Comparison of ENCODE assay signal across 20 cellular contexts in the genomic region with DNA sequence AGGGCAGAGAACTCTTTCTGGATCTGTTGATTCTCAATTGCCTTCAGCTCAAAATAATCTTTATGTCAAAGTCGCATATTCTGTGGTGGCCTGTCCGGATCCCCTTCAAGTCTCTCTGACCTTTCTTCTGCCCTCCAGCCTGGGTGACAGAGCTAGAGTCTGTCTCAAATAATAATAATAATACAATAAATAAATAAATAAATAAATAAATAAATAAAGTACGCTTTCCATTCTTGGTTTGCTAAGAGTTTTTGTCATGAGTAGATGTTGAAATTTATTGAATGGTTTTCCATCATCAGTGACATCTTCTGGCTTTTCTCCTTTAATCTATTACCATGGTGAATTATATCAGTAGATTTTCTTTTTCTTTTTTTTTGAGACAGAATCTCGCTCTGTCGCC. TPM values are rescaled to one million over a fixed set of nuclear protein-coding genes. Genes with fewer than 3 reads are reported as not detected.
A peak's percentile ranks its signal among the peaks of the same experiment; 100 is the strongest.
DNase-seq lines count a peak whose midpoint lies in the region; ATAC-seq, FAIRE-seq and TF ChIP-seq lines count a peak whose summit lies in the region.
"Had no signal": no experiment of that assay in that cellular context is flagged by ENCODE, and none has a peak within 500 bp of the region (broad histone marks: within the 10 kb centered on the region; RNA-seq: fewer than 3 reads in every experiment).

No MANE protein-coding gene starts in this region.

- no peak overlapping the region for H3K18ac ChIP-seq in mesendoderm (ENCODE audit: low read length)

- ATAC-seq in A549 (no peak), HG03135 (IDR thresholded peaks at IDR 0.05; ENCODE audit: unreplicated experiment) (no peak)

- H2AK5ac ChIP-seq in mesendoderm (ENCODE audit: low read length) = no peak overlapping the region

- peak overlapping the region; percentile 29 for H3K4ac ChIP-seq in mesendoderm (ENCODE audit: low read depth, low read length)

- no peak overlapping the region for H4K8ac ChIP-seq in mesendoderm (ENCODE audit: low read depth, low read length)

- 0 out of 3 replicates have a peak, but pooled peaks cover 3% of the 10 kb centered on the region for H3K9me3 ChIP-seq in A549
- H3K9me3 ChIP-seq in HEK293 (ENCODE audit: control insufficient read depth, insufficient read depth, low read depth, low read length) = no peaks in the 10 kb centered on the region
- H3K9me3 ChIP-seq in Peyer's patch = no peaks in the 10 kb centered on the region
- H3K9me3 ChIP-seq: BE2C, BLaER1 had no signal

- no peak overlapping the region for H3K4me3 ChIP-seq in A549
- no peak overlapping the region for H3K4me3 ChIP-seq in HEK293 (ENCODE audit: low read depth, low read length)
- no peak overlapping the region for H3K4me3 ChIP-seq in mesendoderm (ENCODE audit: low read length)
- no peak overlapping the region for H3K4me3 ChIP-seq in Peyer's patch
- H3K4me3 ChIP-seq: BLaER1 had no signal

- H3K27me3 ChIP-seq in mesendoderm (ENCODE audit: insufficient read depth, low read length, poor library complexity) = no peaks in the 10 kb centered on the region
- H3K27me3 ChIP-seq in Peyer's patch = no peaks in the 10 kb centered on the region
- H3K27me3 ChIP-seq: BE2C, BLaER1 had no signal

- no peak overlapping the region for H3K56ac ChIP-seq in mesendoderm (ENCODE audit: low read length)

- H3K79me1 ChIP-seq in mesendoderm (ENCODE audit: low read length) = no peaks in the 10 kb centered on the region

- 88% methylated on average over 5 of the region's 5 CpGs for WGBS in A549 (ENCODE audit: missing lambda C conversion rate)
- WGBS in mesendoderm (ENCODE audit: extremely low coverage, insufficient coverage, low lambda C conversion rate) = no CpG with 5 or more reads among the region's 5 CpGs

- TF ChIP-seq RAD21 in A549 (conservative IDR thresholded peaks at IDR 0.05 in 1 of 2, IDR thresholded peaks at IDR 0.05 in 1 of 2) = no peak

- CTCF ChIA-PET in A549 (lab: Yijun Ruan, JAX) (interaction anchor here (1.3 kb wide), 1 partner anchor 13 kb away, joined by 3 read pairs; no protein-coding TSS in a partner anchor), HEK293 (lab: Yijun Ruan, JAX) (no interaction called here)

- FAIRE-seq in A549 (lab: Jason Lieb, UNC) = no peak
- FAIRE-seq: G401.6, GM12891, GM19239 had no signal

- H2BK120ac ChIP-seq in mesendoderm (ENCODE audit: low read depth, low read length) = no peak overlapping the region

- TF ChIP-seq CTCF in A549 (IDR thresholded peaks at IDR 0.05) (no peak), HEK293 (tag by site-specific recombination; IDR thresholded peaks at IDR 0.05) (no peak), Peyer's patch (IDR thresholded peaks at IDR 0.05) (no peak)

- DNase-seq in A549 (ENCODE audit: low read depth in 1 of 2, low spot score in 1 of 2) (no peak), mesendoderm (no peak), Peyer's patch (no peak)
- DNase-seq: ACHN; BE2C; C1 segment of cervical spinal cord; CD4-positive, alpha-beta memory T cell; CD4-positive, CD25-positive, alpha-beta regulatory T cell; CD8-positive, alpha-beta memory T cell; COR-L47; DMS 273 treated with DMSO at 0.1 percent for 48 hours; DMS79 treated with DMSO at 0.1 percent for 48 hours; GF-D8 had no signal

- POLR2A ChIA-PET in A549 (lab: Yijun Ruan, JAX) (no interaction called here), HEK293 (lab: Yijun Ruan, JAX) (no interaction called here)

- H3K4me1 ChIP-seq in A549 (no peaks in the 10 kb centered on the region), HEK293 (ENCODE audit: control insufficient read depth, insufficient read depth, low read length) (no peaks in the 10 kb centered on the region), mesendoderm (ENCODE audit: control insufficient read depth, low read depth, low read length) (no peaks in the 10 kb centered on the region), Peyer's patch (no peaks in the 10 kb centered on the region)
- H3K4me1 ChIP-seq: BE2C had no signal

- H4K5ac ChIP-seq in mesendoderm (ENCODE audit: low read length) = no peak overlapping the region

- no peaks in the 10 kb centered on the region for H3K79me2 ChIP-seq in mesendoderm (ENCODE audit: control insufficient read depth, insufficient read depth, low read length)

- H2BK15ac ChIP-seq in mesendoderm (replicated peaks; ENCODE audit: low read depth) = no peak overlapping the region

- H3K27ac ChIP-seq in A549 (no peak overlapping the region), HEK293 (ENCODE audit: extremely low read depth, low read depth, low read length) (no peak overlapping the region), mesendoderm (ENCODE audit: low read depth, low read length) (no peak overlapping the region), Peyer's patch (no peak overlapping the region)
- H3K27ac ChIP-seq: 22Rv1, BLaER1 had no signal

- peaks cover under 1 to 7% of the 10 kb centered on the region in 2 experiments; a peak in 2 of 3 replicates for H3K36me3 ChIP-seq in HEK293 (ENCODE audit: control insufficient read depth in 2 of 2, insufficient read depth in 1 of 2, low read length in 2 of 2)
- H3K36me3 ChIP-seq in mesendoderm (ENCODE audit: control insufficient read depth, insufficient read depth, low read length) = no peaks in the 10 kb centered on the region
- no peaks in the 10 kb centered on the region for H3K36me3 ChIP-seq in Peyer's patch
- H3K36me3 ChIP-seq: BE2C had no signal

- no peak for TF ChIP-seq POLR2A in A549 (IDR thresholded peaks at IDR 0.05; ENCODE audit: low read length)
- no peak for TF ChIP-seq POLR2A in Peyer's patch (IDR thresholded peaks at IDR 0.05)

- no peak overlapping the region for H2BK5ac ChIP-seq in mesendoderm (ENCODE audit: low read length)

- TF ChIP-seq EP300 in A549 (IDR thresholded peaks at IDR 0.05) = no peak

- H3K4me2 ChIP-seq in A549 = no peak overlapping the region
- no peak overlapping the region for H3K4me2 ChIP-seq in mesendoderm (ENCODE audit: low read length)
- H3K4me2 ChIP-seq: BLaER1 had no signal

- no peak overlapping the region for H3K23ac ChIP-seq in mesendoderm (ENCODE audit: low read length)

- H3K9ac ChIP-seq in mesendoderm (ENCODE audit: low read length) = no peak overlapping the region
- H3K9ac ChIP-seq: BLaER1 had no signal

TF ChIP-seq in A549, 52 proteins besides CTCF, POLR2A, EP300 and RAD21:
- no peak for TF ChIP-seq CHD2 (IDR thresholded peaks at IDR 0.05; ENCODE audit: low read length, partially characterized antibody)
- TF ChIP-seq ZC3H11A (IDR thresholded peaks at IDR 0.05) = peak; percentile 30; the same call in 1 of the 2 replicates

TF ChIP-seq in HEK293, 187 proteins besides CTCF, POLR2A, EP300 and RAD21 (continues in another document):
- TF ChIP-seq ZNF514 (tag by site-specific recombination; IDR thresholded peaks at IDR 0.05) = no peak
- TF ChIP-seq ZNF623 (tag by site-specific recombination; IDR thresholded peaks at IDR 0.05) = peak; percentile 67
- 0 out of 2 replicates have a peak, but pooled peaks have one; percentile 21 for TF ChIP-seq ZNF664 (tag by site-specific recombination; IDR thresholded peaks at IDR 0.05)
- TF ChIP-seq ZXDB (tag by site-specific recombination; IDR thresholded peaks at IDR 0.05) = 0 out of 2 replicates have a peak, but pooled peaks have one; percentile 17
- no peak for TF ChIP-seq YY1 (tag by site-specific recombination; IDR thresholded peaks at IDR 0.05)
- no peak for TF ChIP-seq ZNF132 (tag by site-specific recombination; IDR thresholded peaks at IDR 0.05; ENCODE audit: borderline replicate concordance)
- peak; percentile 27; the same call in 1 of the 2 replicates for TF ChIP-seq ZNF629 (tag by site-specific recombination; IDR thresholded peaks at IDR 0.05)
- TF ChIP-seq ZNF302 (tag by site-specific recombination; IDR thresholded peaks at IDR 0.05; ENCODE audit: low read depth) = no peak
- no peak for TF ChIP-seq ZNF549 (tag by site-specific recombination; IDR thresholded peaks at IDR 0.05)
- 0 out of 2 replicates have a peak, but pooled peaks have one; percentile 38 for TF ChIP-seq ZNF266 (tag by site-specific recombination; IDR thresholded peaks at IDR 0.05; ENCODE audit: low read depth)
- TF ChIP-seq ZNF394 (tag by site-specific recombination; IDR thresholded peaks at IDR 0.05; ENCODE audit: borderline replicate concordance) = peak; percentile 85; the same call in 1 of the 2 replicates
- no peak for TF ChIP-seq HOXC10 (CRISPR knock-in tag; IDR thresholded peaks at IDR 0.05)
- TF ChIP-seq SP3 (tag by site-specific recombination; IDR thresholded peaks at IDR 0.05) = no peak

RNA-seq across cellular contexts. Expression of a gene that starts 30.7 kb away (rescaled TPM):
- polyA plus RNA-seq in A549 (2011; rRNA removed) (193 and 217 TPM in 2 replicates), A549 (2017; fragmentation: RNase III; extraction: RNeasy Plus Mini Kit Qiagen cat#74134 plus additional on column Dnase treatment) (44.2 to 51.0 TPM (median 49.0 TPM) in 3 replicates)
- 48.0 and 74.2 TPM in 2 replicates for polyA plus RNA-seq in A549 (2012; cell fraction: cytosol; rRNA removed)
- polyA plus RNA-seq in A549 (2012; cell fraction: nucleus; rRNA removed) = 61.4 and 108 TPM in 2 replicates
- 94.7 and 114 TPM in 2 replicates for polyA minus RNA-seq in A549 (2011; rRNA and poly(A)+ RNA removed)
- polyA plus RNA-seq in mesendoderm (2013, experiment 1 of 2) = 16.0 TPM
- 17.5 TPM for polyA plus RNA-seq in mesendoderm (2013, experiment 2 of 2)
- total RNA-seq in Peyer's patch = 10 to 100 TPM; 26.4 to 96.8 (median 61.2) TPM

RNA-seq across cellular contexts. Expression of a gene that starts 33.9 kb away (rescaled TPM):
- polyA plus RNA-seq in A549 (2011; rRNA removed) = 317 and 446 TPM in 2 replicates
- 250 and 287 TPM in 2 replicates for polyA plus RNA-seq in A549 (2012; cell fraction: cytosol; rRNA removed)
- 60.2 and 107 TPM in 2 replicates for polyA plus RNA-seq in A549 (2012; cell fraction: nucleus; rRNA removed)
- 364 to 374 TPM (median 372 TPM) in 3 replicates for polyA plus RNA-seq in A549 (2017; fragmentation: RNase III; extraction: RNeasy Plus Mini Kit Qiagen cat#74134 plus additional on column Dnase treatment)
- 68.9 and 96.2 TPM in 2 replicates for polyA minus RNA-seq in A549 (2011; rRNA and poly(A)+ RNA removed)
- polyA plus RNA-seq in mesendoderm (2013, experiment 1 of 2) = 277 TPM
- 273 TPM for polyA plus RNA-seq in mesendoderm (2013, experiment 2 of 2)
- 10 to 100 TPM; 48.2 to 85.8 (median 73.5) TPM for total RNA-seq in Peyer's patch

RNA-seq across cellular contexts. Expression of a gene that starts 54.8 kb away (rescaled TPM):
- polyA plus RNA-seq in A549 (2011; rRNA removed) (3.2 and 3.4 TPM in 2 replicates), A549 (2017; fragmentation: RNase III; extraction: RNeasy Plus Mini Kit Qiagen cat#74134 plus additional on column Dnase treatment) (0.75 to 1.8 TPM (median 1.0 TPM) in 3 replicates)
- 0.87 and 1.0 TPM in 2 replicates for polyA plus RNA-seq in A549 (2012; cell fraction: cytosol; rRNA removed)
- 0.83 and 1.5 TPM in 2 replicates for polyA plus RNA-seq in A549 (2012; cell fraction: nucleus; rRNA removed)
- 1.9 and 4.2 TPM in 2 replicates for polyA minus RNA-seq in A549 (2011; rRNA and poly(A)+ RNA removed)
- 0.07 TPM for polyA plus RNA-seq in mesendoderm (2013, experiment 1 of 2)
- polyA plus RNA-seq in mesendoderm (2013, experiment 2 of 2) = 0.07 TPM
- 1 to 10 TPM in 1 of 4 donors, under 1 TPM in 1, not detected in 2; 0.66 to 1.7 TPM for total RNA-seq in Peyer's patch
